In the genomic region with DNA sequence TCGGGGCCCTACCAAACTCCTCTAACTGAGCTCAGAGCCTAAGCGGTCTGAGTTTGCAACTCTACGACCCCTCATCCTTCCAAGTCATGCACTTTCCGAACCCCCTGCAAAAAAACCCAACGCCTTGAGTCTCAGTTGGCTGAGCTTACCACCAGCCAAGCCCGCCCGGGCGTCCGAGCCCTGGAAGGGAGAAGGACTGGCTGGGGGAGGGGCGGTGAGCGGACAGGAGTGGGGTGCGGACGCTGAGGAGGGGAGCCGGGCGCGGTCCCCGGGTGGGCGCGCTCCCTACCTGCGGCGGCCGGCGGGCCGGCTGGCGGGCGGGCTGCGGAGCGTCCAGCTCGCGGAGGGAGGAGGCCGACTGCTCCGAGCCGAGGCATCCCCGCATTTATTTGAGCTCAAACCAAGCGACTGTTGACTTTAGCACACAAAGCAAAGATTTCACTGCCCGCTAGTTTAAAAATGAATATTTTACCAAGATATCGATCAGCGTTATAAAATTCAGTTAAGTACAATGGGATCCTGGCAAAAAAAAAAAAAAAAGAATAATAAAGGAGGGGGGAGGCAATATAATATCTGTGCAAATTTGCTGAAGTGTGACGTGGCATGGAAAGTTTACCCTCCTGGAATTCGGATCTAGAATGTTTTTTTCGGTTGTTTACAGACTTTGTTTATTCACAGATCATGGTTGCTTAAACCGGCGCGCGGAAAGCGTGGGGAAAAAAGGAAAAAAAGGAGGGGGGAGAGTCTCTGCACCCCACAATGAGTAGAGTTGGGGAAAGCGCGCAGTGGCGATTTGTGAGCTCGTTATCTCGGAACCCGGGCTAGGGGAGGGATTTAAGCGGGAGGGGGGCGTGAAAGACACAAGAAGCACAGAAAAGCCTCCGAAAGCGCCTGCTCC, we compare ENCODE assay signal across 1 cellular context.
A peak's percentile ranks its signal among the peaks of the same experiment; 100 is the strongest.
TF ChIP-seq lines count a peak whose summit lies in the region.

No MANE protein-coding gene starts in this region.

TF ChIP-seq in HepG2, 621 proteins besides CTCF, POLR2A, EP300 and RAD21 (continues in another document):
- TF ChIP-seq ZNF562 (CRISPR knock-in tag; IDR thresholded peaks at IDR 0.05; ENCODE audit: borderline replicate concordance) (no peak), ZNF383 (CRISPR knock-in tag; IDR thresholded peaks at IDR 0.05; ENCODE audit: borderline replicate concordance) (no peak), NCOA1 (CRISPR knock-in tag; IDR thresholded peaks at IDR 0.05) (peak; percentile 61), HOMEZ (CRISPR knock-in tag; IDR thresholded peaks at IDR 0.05; ENCODE audit: low read depth) (no peak), ZNF749 (CRISPR knock-in tag; IDR thresholded peaks at IDR 0.05; ENCODE audit: borderline replicate concordance) (peak; percentile 43; the same call in 1 of the 2 replicates), DPF2 (CRISPR knock-in tag; IDR thresholded peaks at IDR 0.05; ENCODE audit: borderline replicate concordance, low read depth) (no peak), GATAD2A (CRISPR knock-in tag; IDR thresholded peaks at IDR 0.05) (peak; percentile 82), SAFB2 (CRISPR knock-in tag; IDR thresholded peaks at IDR 0.05; ENCODE audit: borderline replicate concordance, low read depth) (no peak), NR3C1 (CRISPR knock-in tag; IDR thresholded peaks at IDR 0.05) (no peak), ZFX (CRISPR knock-in tag; IDR thresholded peaks at IDR 0.05; ENCODE audit: low read depth) (peak; percentile 79), ATF7-NPFF (CRISPR knock-in tag; IDR thresholded peaks at IDR 0.05; ENCODE audit: low read depth) (no peak; the same call in 1 of the 2 replicates), ZC3H4 (CRISPR knock-in tag; IDR thresholded peaks at IDR 0.05; ENCODE audit: borderline replicate concordance) (no peak; the same call in 1 of the 2 replicates), MAFF (IDR thresholded peaks at IDR 0.05; ENCODE audit: low read depth, low read length) (no peak; the same call in 1 of the 2 replicates), SYNCRIP (IDR thresholded peaks at IDR 0.05; ENCODE audit: insufficient read depth, low read depth, low read length) (no peak), SRSF9 (IDR thresholded peaks at IDR 0.05; ENCODE audit: borderline replicate concordance, insufficient read depth, low read depth, low read length, poor library complexity, severe bottlenecking) (no peak), ZNF34 (CRISPR knock-in tag; IDR thresholded peaks at IDR 0.05; ENCODE audit: borderline replicate concordance) (no peak), ZNF782 (CRISPR knock-in tag; IDR thresholded peaks at IDR 0.05; ENCODE audit: borderline replicate concordance) (no peak; the same call in 1 of the 2 replicates), MTA3 (CRISPR knock-in tag; IDR thresholded peaks at IDR 0.05) (no peak), ZNF580 (CRISPR knock-in tag; IDR thresholded peaks at IDR 0.05; ENCODE audit: borderline replicate concordance, low read depth) (no peak), ZNF138 (CRISPR knock-in tag; IDR thresholded peaks at IDR 0.05; ENCODE audit: low read depth) (0 out of 2 replicates have a peak, but pooled peaks have one; percentile 38), BHLHE40 (IDR thresholded peaks at IDR 0.05; ENCODE audit: low read length) (no peak), JUND (CRISPR knock-in tag; IDR thresholded peaks at IDR 0.05) (no peak), FOXJ3 (CRISPR knock-in tag; IDR thresholded peaks at IDR 0.05; ENCODE audit: borderline replicate concordance) (no peak; the same call in 1 of the 2 replicates), ZBTB39 (CRISPR knock-in tag; IDR thresholded peaks at IDR 0.05) (no peak; the same call in 1 of the 2 replicates), HOXA7 (CRISPR knock-in tag; IDR thresholded peaks at IDR 0.05) (no peak), TOE1 (CRISPR knock-in tag; IDR thresholded peaks at IDR 0.05) (no peak), NCOR1 (IDR thresholded peaks at IDR 0.05; ENCODE audit: borderline replicate concordance, low read length) (peak; percentile 76; the same call in 1 of the 2 replicates), PAXIP1 (CRISPR knock-in tag; conservative IDR thresholded peaks at IDR 0.05) (peak; percentile 70), MTERF4 (CRISPR knock-in tag; IDR thresholded peaks at IDR 0.05) (no peak), ZNF704 (CRISPR knock-in tag; IDR thresholded peaks at IDR 0.05; ENCODE audit: borderline replicate concordance) (no peak), ZNF350 (CRISPR knock-in tag; IDR thresholded peaks at IDR 0.05; ENCODE audit: borderline replicate concordance, low read depth) (no peak), ZXDC (CRISPR knock-in tag; IDR thresholded peaks at IDR 0.05) (no peak), ZFP37 (CRISPR knock-in tag; IDR thresholded peaks at IDR 0.05; ENCODE audit: borderline replicate concordance) (no peak), GTF2F1 (IDR thresholded peaks at IDR 0.05; ENCODE audit: low read length) (peak; percentile 76; the same call in 1 of the 2 replicates), NFIC (IDR thresholded peaks at IDR 0.05; ENCODE audit: low read length) (peak; percentile 68)
- TF ChIP-seq, protein P1, sequence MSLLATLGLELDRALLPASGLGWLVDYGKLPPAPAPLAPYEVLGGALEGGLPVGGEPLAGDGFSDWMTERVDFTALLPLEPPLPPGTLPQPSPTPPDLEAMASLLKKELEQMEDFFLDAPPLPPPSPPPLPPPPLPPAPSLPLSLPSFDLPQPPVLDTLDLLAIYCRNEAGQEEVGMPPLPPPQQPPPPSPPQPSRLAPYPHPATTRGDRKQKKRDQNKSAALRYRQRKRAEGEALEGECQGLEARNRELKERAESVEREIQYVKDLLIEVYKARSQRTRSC (CRISPR knock-in tag; IDR thresholded peaks at IDR 0.05; ENCODE audit: low read depth): no peak
- TF ChIP-seq, protein P2, sequence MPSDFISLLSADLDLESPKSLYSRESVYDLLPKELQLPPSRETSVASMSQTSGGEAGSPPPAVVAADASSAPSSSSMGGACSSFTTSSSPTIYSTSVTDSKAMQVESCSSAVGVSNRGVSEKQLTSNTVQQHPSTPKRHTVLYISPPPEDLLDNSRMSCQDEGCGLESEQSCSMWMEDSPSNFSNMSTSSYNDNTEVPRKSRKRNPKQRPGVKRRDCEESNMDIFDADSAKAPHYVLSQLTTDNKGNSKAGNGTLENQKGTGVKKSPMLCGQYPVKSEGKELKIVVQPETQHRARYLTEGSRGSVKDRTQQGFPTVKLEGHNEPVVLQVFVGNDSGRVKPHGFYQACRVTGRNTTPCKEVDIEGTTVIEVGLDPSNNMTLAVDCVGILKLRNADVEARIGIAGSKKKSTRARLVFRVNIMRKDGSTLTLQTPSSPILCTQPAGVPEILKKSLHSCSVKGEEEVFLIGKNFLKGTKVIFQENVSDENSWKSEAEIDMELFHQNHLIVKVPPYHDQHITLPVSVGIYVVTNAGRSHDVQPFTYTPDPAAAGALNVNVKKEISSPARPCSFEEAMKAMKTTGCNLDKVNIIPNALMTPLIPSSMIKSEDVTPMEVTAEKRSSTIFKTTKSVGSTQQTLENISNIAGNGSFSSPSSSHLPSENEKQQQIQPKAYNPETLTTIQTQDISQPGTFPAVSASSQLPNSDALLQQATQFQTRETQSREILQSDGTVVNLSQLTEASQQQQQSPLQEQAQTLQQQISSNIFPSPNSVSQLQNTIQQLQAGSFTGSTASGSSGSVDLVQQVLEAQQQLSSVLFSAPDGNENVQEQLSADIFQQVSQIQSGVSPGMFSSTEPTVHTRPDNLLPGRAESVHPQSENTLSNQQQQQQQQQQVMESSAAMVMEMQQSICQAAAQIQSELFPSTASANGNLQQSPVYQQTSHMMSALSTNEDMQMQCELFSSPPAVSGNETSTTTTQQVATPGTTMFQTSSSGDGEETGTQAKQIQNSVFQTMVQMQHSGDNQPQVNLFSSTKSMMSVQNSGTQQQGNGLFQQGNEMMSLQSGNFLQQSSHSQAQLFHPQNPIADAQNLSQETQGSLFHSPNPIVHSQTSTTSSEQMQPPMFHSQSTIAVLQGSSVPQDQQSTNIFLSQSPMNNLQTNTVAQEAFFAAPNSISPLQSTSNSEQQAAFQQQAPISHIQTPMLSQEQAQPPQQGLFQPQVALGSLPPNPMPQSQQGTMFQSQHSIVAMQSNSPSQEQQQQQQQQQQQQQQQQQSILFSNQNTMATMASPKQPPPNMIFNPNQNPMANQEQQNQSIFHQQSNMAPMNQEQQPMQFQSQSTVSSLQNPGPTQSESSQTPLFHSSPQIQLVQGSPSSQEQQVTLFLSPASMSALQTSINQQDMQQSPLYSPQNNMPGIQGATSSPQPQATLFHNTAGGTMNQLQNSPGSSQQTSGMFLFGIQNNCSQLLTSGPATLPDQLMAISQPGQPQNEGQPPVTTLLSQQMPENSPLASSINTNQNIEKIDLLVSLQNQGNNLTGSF (CRISPR knock-in tag; IDR thresholded peaks at IDR 0.05): 0 out of 2 replicates have a peak, but pooled peaks have one; percentile 43
